ENCODE assay signal across 14 cellular contexts in the genomic region with DNA sequence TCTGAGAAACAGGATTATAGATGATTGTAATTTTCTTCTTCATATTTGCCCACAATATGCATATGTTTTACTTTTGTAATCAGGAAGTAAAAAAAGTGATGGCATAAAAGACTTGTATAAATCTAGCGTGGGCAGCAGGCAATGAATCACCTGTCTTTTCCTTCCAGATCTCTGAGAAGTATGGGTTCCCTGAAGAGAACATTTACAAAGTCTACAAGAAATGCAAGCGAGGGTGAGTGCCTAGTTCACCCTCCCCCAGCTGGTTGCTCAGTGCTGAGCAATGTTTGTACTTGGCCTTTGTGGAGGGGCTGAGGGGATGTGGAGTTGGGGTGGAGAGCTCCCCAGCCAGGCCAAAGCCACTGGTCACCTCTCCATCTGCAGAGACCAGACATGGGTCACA. TPM values are rescaled to one million over a fixed set of nuclear protein-coding genes. Genes with fewer than 3 reads are reported as not detected.
DNase-seq lines count a peak whose midpoint lies in the region; ATAC-seq and TF ChIP-seq lines count a peak whose summit lies in the region.
"Had no signal": no experiment of that assay in that cellular context is flagged by ENCODE, and none has a peak within 500 bp of the region (broad histone marks: within the 10 kb centered on the region; RNA-seq: fewer than 3 reads in every experiment).

No MANE protein-coding gene starts in this region.

- no peak overlapping the region for H3K4me2 ChIP-seq in IMR-90 (ENCODE audit: low read depth, low read length)

- no peak overlapping the region for H4K8ac ChIP-seq in IMR-90 (ENCODE audit: low read depth in 2 of 2, low read length in 2 of 2)

- H2AK9ac ChIP-seq in IMR-90 (replicated peaks; ENCODE audit: low read depth, low read length, poor library complexity), result no peak overlapping the region

- H2BK120ac ChIP-seq in IMR-90 (ENCODE audit: low read depth, low read length), result no peak overlapping the region

- H3K4me3 ChIP-seq in IMR-90 (ENCODE audit: insufficient read depth, low read depth, low read length) (no peak overlapping the region), right lobe of liver (no peak overlapping the region)
- H3K4me3 ChIP-seq: right atrium auricular region, testis had no signal

- H3K27ac ChIP-seq in IMR-90 (ENCODE audit: insufficient read depth, low read length) (no peak overlapping the region), right lobe of liver (no peak overlapping the region)
- H3K27ac ChIP-seq: right atrium auricular region, testis had no signal

- H3K36me3 ChIP-seq in IMR-90 (ENCODE audit: control insufficient read depth, insufficient read depth, low read length) (no peaks in the 10 kb centered on the region), right lobe of liver (no peaks in the 10 kb centered on the region)
- H3K36me3 ChIP-seq: right atrium auricular region had no signal

- peaks cover 7% of the 10 kb centered on the region for H3K27me3 Mint-ChIP-seq in T-helper 17 cell
- peaks cover 15% of the 10 kb centered on the region for H3K27me3 Mint-ChIP-seq in activated naive CD8-positive, alpha-beta T cell treated with anti-CD3 and anti-CD28 coated beads, Interleukin-2, amount 50 U/mL, for 24 hours

- H2AFZ ChIP-seq in IMR-90 (replicated peaks; ENCODE audit: low read length, poor library complexity), result peak overlapping the region; percentile 45

- in situ Hi-C loops in IMR-90 (cut with MboI; ENCODE audit: low sequenced_read_pairs), result no loop called here

- H2BK5ac ChIP-seq in IMR-90 (ENCODE audit: low read depth, low read length, poor library complexity, severe bottlenecking), result no peak overlapping the region

- H3K27ac Mint-ChIP-seq in T-helper 17 cell, result peak overlapping the region; percentile 56
- no peak overlapping the region for H3K27ac Mint-ChIP-seq in activated naive CD8-positive, alpha-beta T cell treated with anti-CD3 and anti-CD28 coated beads, Interleukin-2, amount 50 U/mL, for 24 hours

- no peak overlapping the region for H3K9ac ChIP-seq in IMR-90 (ENCODE audit: low read depth, low read length)

- H4K20me1 ChIP-seq in IMR-90 (ENCODE audit: insufficient read depth, low read length), result 0 out of 2 replicates have a peak, but pooled peaks cover 5% of the 10 kb centered on the region

- H3K9me3 ChIP-seq in IMR-90 (ENCODE audit: control insufficient read depth, insufficient read depth, low read length) (no peaks in the 10 kb centered on the region), T-helper 17 cell (ENCODE audit: control insufficient read depth, low read length, poor library complexity, severe bottlenecking) (no peaks in the 10 kb centered on the region), right lobe of liver (no peaks in the 10 kb centered on the region)
- H3K9me3 ChIP-seq: right atrium auricular region, testis had no signal

- no peak overlapping the region for H3K4ac ChIP-seq in IMR-90 (ENCODE audit: low read depth, low read length)

- CTCF ChIA-PET in IMR-90 (lab: Yijun Ruan, JAX), result no interaction called here

- H3K9me3 Mint-ChIP-seq in activated naive CD8-positive, alpha-beta T cell treated with anti-CD3 and anti-CD28 coated beads, Interleukin-2, amount 50 U/mL, for 24 hours, result no peaks in the 10 kb centered on the region

- H3K9me1 ChIP-seq in IMR-90 (ENCODE audit: insufficient read depth, low read length), result peaks cover 6% of the 10 kb centered on the region; the same call in 1 of the 2 replicates

- POLR2A ChIA-PET in IMR-90 (lab: Charles Lee; ENCODE audit: unreplicated experiment), result no interaction called here

- TF ChIP-seq CTCF in IMR-90 (conservative IDR thresholded peaks at IDR 0.05; ENCODE audit: low read depth, low read length), result no peak
- no peak for TF ChIP-seq CTCF in right lobe of liver (IDR thresholded peaks at IDR 0.05)

- H3K4me3 Mint-ChIP-seq in T-helper 17 cell, result no peak overlapping the region
- H3K4me3 Mint-ChIP-seq in activated naive CD8-positive, alpha-beta T cell treated with anti-CD3 and anti-CD28 coated beads, Interleukin-2, amount 50 U/mL, for 24 hours, result no peak overlapping the region

- H3K36me3 Mint-ChIP-seq in T-helper 17 cell (ENCODE audit: low read depth), result no peaks in the 10 kb centered on the region
- no peaks in the 10 kb centered on the region for H3K36me3 Mint-ChIP-seq in activated naive CD8-positive, alpha-beta T cell treated with anti-CD3 and anti-CD28 coated beads, Interleukin-2, amount 50 U/mL, for 24 hours (ENCODE audit: low read depth)

- H3K79me1 ChIP-seq in IMR-90 (ENCODE audit: low read depth in 1 of 2, low read length in 2 of 2), result no peaks in the 10 kb centered on the region

- H3K14ac ChIP-seq in IMR-90 (replicated peaks; ENCODE audit: low read depth, low read length), result 0 out of 2 replicates have a peak overlapping the region, but pooled peaks have one; percentile 34

- no TSS peak for BruUV-seq in IMR-90 (replicated peaks; lab: Mats Ljungman, UMichigan)

- ATAC-seq in IMR-90 (ENCODE audit: low read depth) (peak; percentile 53), T-helper 17 cell (no peak), right lobe of liver (no peak)
- ATAC-seq in activated naive CD8-positive, alpha-beta T cell treated with anti-CD3 and anti-CD28 coated beads, Interleukin-2, amount 50 U/mL, for 24 hours, result peak; percentile 48
- ATAC-seq: left cardiac atrium had no signal

- H4K5ac ChIP-seq in IMR-90 (ENCODE audit: low read depth, low read length), result no peak overlapping the region

- peaks cover 8% of the 10 kb centered on the region for H3K4me1 ChIP-seq in IMR-90 (ENCODE audit: control insufficient read depth, insufficient read depth, low read length)
- H3K4me1 ChIP-seq in right lobe of liver, result no peaks in the 10 kb centered on the region
- H3K4me1 ChIP-seq: testis had no signal

- no peak overlapping the region for H2BK20ac ChIP-seq in IMR-90 (ENCODE audit: low read depth, low read length)

- no peak overlapping the region for H4K91ac ChIP-seq in IMR-90 (ENCODE audit: insufficient read depth, low read depth, low read length)

- DNase-seq in IMR-90 (peak; percentile 51), T-helper 17 cell (no peak), putamen (ENCODE audit: low spot score) (peak; percentile 27), NCI-H2107 (lab: John Stamatoyannopoulos, UW) (no peak), right lobe of liver (no peak), DMS53 (lab: John Stamatoyannopoulos, UW) (no peak)
- no peak for DNase-seq in activated naive CD8-positive, alpha-beta T cell treated with anti-CD3 and anti-CD28 coated beads, Interleukin-2, amount 50 U/mL, for 24 hours
- no peak for DNase-seq in activated effector memory CD4-positive, alpha-beta T cell treated with Interleukin-2 at 50 U/mL for 16 hours
- DNase-seq: activated CD8-positive, alpha-beta memory T cell treated with anti-CD3 and anti-CD28 coated beads, Interleukin-2, amount 50 U/mL, for 48 hours; foreskin fibroblast; left cardiac atrium; NCI-H1417 treated with DMSO at 0.1 percent for 48 hours; testis had no signal

- no peak overlapping the region for H2BK15ac ChIP-seq in IMR-90 (ENCODE audit: low read depth, low read length)

- no peak overlapping the region for H3K56ac ChIP-seq in IMR-90 (ENCODE audit: extremely low read depth, insufficient read depth, low read length)

- no peak overlapping the region for H3K23ac ChIP-seq in IMR-90 (ENCODE audit: low read depth, low read length)

- dilution Hi-C loops in IMR-90 (cut with HindIII; ENCODE audit: low sequenced_read_pairs, unreplicated experiment), result no loop called here

- peaks cover 10% of the 10 kb centered on the region for H3K4me1 Mint-ChIP-seq in T-helper 17 cell
- peaks cover 27% of the 10 kb centered on the region for H3K4me1 Mint-ChIP-seq in activated naive CD8-positive, alpha-beta T cell treated with anti-CD3 and anti-CD28 coated beads, Interleukin-2, amount 50 U/mL, for 24 hours

- intact Hi-C loops in IMR-90 (cut with micrococcal nuclease), result no loop called here
- intact Hi-C loops in right lobe of liver (cut with DNase I), result no loop called here

- no peak overlapping the region; the same call in 1 of the 2 replicates for H3K18ac ChIP-seq in IMR-90 (ENCODE audit: low read depth, low read length)

- no CpG with 5 or more reads among the region's 2 CpGs for WGBS in IMR-90 (ENCODE audit: extremely low coverage in 2 of 2, insufficient read length in 1 of 2), 2 experiments
- 73% methylated on average over 2 of the region's 2 CpGs for WGBS in right lobe of liver (ENCODE audit: insufficient coverage, low coverage, low lambda C conversion rate, missing lambda C conversion rate)

- no peak overlapping the region; the same call in 1 of the 2 replicates for H2AK5ac ChIP-seq in IMR-90 (ENCODE audit: low read depth, low read length)

- TF ChIP-seq RAD21 in IMR-90 (IDR thresholded peaks at IDR 0.05; ENCODE audit: low read length), result no peak

- H3K27me3 ChIP-seq in IMR-90 (ENCODE audit: control insufficient read depth, insufficient read depth, low read length) (peaks cover 11% of the 10 kb centered on the region; the same call in 1 of the 2 replicates), right lobe of liver (no peaks in the 10 kb centered on the region)
- H3K27me3 ChIP-seq: right atrium auricular region, testis had no signal

- no peak for TF ChIP-seq POLR2A in IMR-90 (IDR thresholded peaks at IDR 0.05; ENCODE audit: low read depth, low read length)
- TF ChIP-seq POLR2A in right lobe of liver (IDR thresholded peaks at IDR 0.05), result no peak

TF ChIP-seq in IMR-90, 13 proteins besides CTCF, POLR2A, EP300 and RAD21:
- no peak for TF ChIP-seq RCOR1 (IDR thresholded peaks at IDR 0.05; ENCODE audit: insufficient replicate concordance, low read length)
- TF ChIP-seq CEBPB (IDR thresholded peaks at IDR 0.05; ENCODE audit: low read depth, low read length), result no peak
- TF ChIP-seq CHD1 (IDR thresholded peaks at IDR 0.05; ENCODE audit: low read depth, low read length), result no peak
- no peak for TF ChIP-seq SMC3 (IDR thresholded peaks at IDR 0.05; ENCODE audit: low read depth, low read length)
- TF ChIP-seq MAZ (IDR thresholded peaks at IDR 0.05; ENCODE audit: borderline replicate concordance, low read depth, low read length), result no peak
- TF ChIP-seq FOS (IDR thresholded peaks at IDR 0.05; ENCODE audit: low read depth, low read length), result no peak
- TF ChIP-seq, protein P1, sequence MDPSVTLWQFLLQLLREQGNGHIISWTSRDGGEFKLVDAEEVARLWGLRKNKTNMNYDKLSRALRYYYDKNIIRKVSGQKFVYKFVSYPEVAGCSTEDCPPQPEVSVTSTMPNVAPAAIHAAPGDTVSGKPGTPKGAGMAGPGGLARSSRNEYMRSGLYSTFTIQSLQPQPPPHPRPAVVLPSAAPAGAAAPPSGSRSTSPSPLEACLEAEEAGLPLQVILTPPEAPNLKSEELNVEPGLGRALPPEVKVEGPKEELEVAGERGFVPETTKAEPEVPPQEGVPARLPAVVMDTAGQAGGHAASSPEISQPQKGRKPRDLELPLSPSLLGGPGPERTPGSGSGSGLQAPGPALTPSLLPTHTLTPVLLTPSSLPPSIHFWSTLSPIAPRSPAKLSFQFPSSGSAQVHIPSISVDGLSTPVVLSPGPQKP (IDR thresholded peaks at IDR 0.05; ENCODE audit: borderline replicate concordance, low read depth, low read length), result no peak

RNA-seq across cellular contexts. Expression of a gene that starts 30.7 kb away (rescaled TPM):
- total RNA-seq in IMR-90 (2012; rRNA removed), result not detected in 2 replicates
- polyA plus RNA-seq in IMR-90 (2012; rRNA removed), result not detected in 2 replicates
- polyA plus RNA-seq in IMR-90 (2012; cell fraction: cytosol; rRNA removed), result 0.01 TPM in 1 of 2 replicates, not detected in the other
- polyA plus RNA-seq in IMR-90 (2012; cell fraction: nucleus; rRNA removed; ENCODE audit: low replicate concordance), result not detected in 2 replicates
- not detected for total RNA-seq in T-helper 17 cell
- total RNA-seq in right lobe of liver, result under 1 TPM in 5 of 6 experiments, not detected in 1; 0.20 to 1.00 (median 0.26) TPM

Comparison
In these comparisons a context has a peak if more than half of its experiments do, and no peak if none do; other contexts are left out.
1. ATAC-seq: peak in IMR-90 (single experiment) and activated naive CD8-positive, alpha-beta T cell treated with anti-CD3 and anti-CD28 coated beads, Interleukin-2, amount 50 U/mL, for 24 hours (single experiment); none in T-helper 17 cell (single experiment) and right lobe of liver (0 of 4).
2. DNase-seq: peak in IMR-90 (single experiment) and putamen (single experiment); none in T-helper 17 cell (0 of 3), activated naive CD8-positive, alpha-beta T cell treated with anti-CD3 and anti-CD28 coated beads, Interleukin-2, amount 50 U/mL, for 24 hours (single experiment), NCI-H2107 (single experiment), right lobe of liver (0 of 3), activated effector memory CD4-positive, alpha-beta T cell treated with Interleukin-2 at 50 U/mL for 16 hours (single experiment) and DMS53 (single experiment).